Comparison of ENCODE assay signal across 19 cellular contexts in genomic region chr12:25935355-25936144, GRCh38. TPM values are rescaled to one million over a fixed set of nuclear protein-coding genes. Genes with fewer than 3 reads are reported as not detected.
A peak's percentile ranks its signal among the peaks of the same experiment; 100 is the strongest.
DNase-seq lines count a peak whose midpoint lies in the region; ATAC-seq lines count a peak whose summit lies in the region.
"Had no signal": no experiment of that assay in that cellular context is flagged by ENCODE, and none has a peak within 500 bp of the region (broad histone marks: within the 10 kb centered on the region; RNA-seq: fewer than 3 reads in every experiment).

No MANE protein-coding gene starts in this region.

- ATAC-seq in left colon = no peak
- ATAC-seq in HG02642 (IDR thresholded peaks at IDR 0.05; ENCODE audit: poor library complexity, unreplicated experiment) = no peak
- ATAC-seq: gastrocnemius medialis had no signal

- intact Hi-C loops in left colon (cut with DNase I, micrococcal nuclease) = no loop called here

- DNase-seq in EL (peak; percentile 13), astrocyte of the hippocampus (ENCODE audit: low read depth, low spot score) (peak; percentile 42), kidney glomerular epithelial cell (lab: John Stamatoyannopoulos, UW) (peak; percentile 13), retina (peak; percentile 30), left colon (no peak), DMS114 treated with DMSO at 0.1 percent for 48 hours (lab: John Stamatoyannopoulos, UW; ENCODE audit: unreplicated experiment) (no peak), NCI-H345 treated with DMSO at 0.1 percent for 48 hours (lab: John Stamatoyannopoulos, UW; ENCODE audit: unreplicated experiment) (no peak)
- DNase-seq: activated CD4-positive, alpha-beta memory T cell treated with anti-CD3 and anti-CD28 coated beads, Interleukin-2, amount 10 ng/mL, durations not matched to agents 7 days and 5 days; activated naive CD8-positive, alpha-beta T cell treated with anti-CD3 and anti-CD28 coated beads, Interleukin-2, amount 10 ng/mL, durations not matched to agents 7 days and 5 days; cerebellar nuclear complex; gastrocnemius medialis; hippocampal formation; NCI-H1436; NCI-H446; spleen; stimulated activated CD4-positive, alpha-beta T cell treated with anti-CD3 and anti-CD28 coated beads, Interleukin-4, amount 100 ng/mL, for 4 hours; stimulated activated naive CD4-positive, alpha-beta T cell had no signal

RNA-seq across cellular contexts. Expression of gene RASSF8, which starts 22.9 kb away (rescaled TPM):
- 10 to 100 TPM in 1 of 2 donors, 1 to 10 TPM in 1; 4.8 to 15.7 TPM for total RNA-seq in left colon
- total RNA-seq: OCI-LY7 had no signal

Comparison
In these comparisons a context has a peak if more than half of its experiments do, and no peak if none do; other contexts are left out.
1. DNase-seq: peak in EL (single experiment), astrocyte of the hippocampus (single experiment), kidney glomerular epithelial cell (single experiment) and retina (single experiment); none in left colon (0 of 2), DMS114 treated with DMSO at 0.1 percent for 48 hours (single experiment) and NCI-H345 treated with DMSO at 0.1 percent for 48 hours (single experiment).